18 cellular contexts compared by ENCODE assay signal in the genomic region with DNA sequence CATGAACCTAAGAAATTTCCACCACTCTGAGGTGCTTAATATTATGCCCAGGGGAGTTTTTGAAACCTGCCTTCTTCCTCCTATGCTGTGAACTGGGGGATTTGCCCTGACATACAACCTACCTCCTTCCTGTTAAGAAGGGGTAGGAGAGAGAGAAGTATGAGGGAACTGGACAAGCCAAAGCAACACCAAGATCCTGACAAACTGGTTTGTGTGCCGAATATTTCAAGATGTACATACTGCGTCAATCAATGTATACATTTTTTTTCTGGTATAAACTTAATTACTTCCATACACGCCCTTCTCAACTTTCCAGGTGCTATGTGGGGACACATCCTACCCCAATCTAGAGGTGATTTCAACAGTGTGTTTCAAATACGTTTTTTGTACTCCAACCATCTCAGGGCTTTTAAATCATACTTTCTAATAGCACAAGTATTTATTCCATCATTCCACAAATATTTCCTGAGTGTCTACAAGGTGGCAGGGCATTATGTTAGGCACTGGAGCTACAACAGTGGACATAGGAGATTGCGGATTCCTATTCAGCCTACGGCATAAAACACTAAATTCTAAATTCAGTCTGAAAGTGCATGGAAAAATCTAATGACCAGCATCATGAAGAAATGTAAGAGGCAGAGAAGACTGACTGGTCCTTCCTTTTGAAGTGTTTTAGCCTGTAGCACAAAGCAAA.
"Had no signal": no experiment of that assay in that cellular context is flagged by ENCODE, and none has a peak within 500 bp of the region (broad histone marks: within the 10 kb centered on the region; RNA-seq: fewer than 3 reads in every experiment).

No MANE protein-coding gene starts in this region.

- DNase-seq: activated B cell treated with CpG ODN at 0.5 μM for 24 hours; activated CD4-positive, alpha-beta T cell treated with anti-CD3 and anti-CD28 coated beads for 48 hours; activated CD8-positive, alpha-beta memory T cell treated with anti-CD3 and anti-CD28 coated beads, Interleukin-2, amount 50 U/mL, for 48 hours; activated gamma-delta T cell; activated T-cell treated with anti-CD3 and anti-CD28 coated beads, Interleukin-2, amount 50 U/mL, for 72 hours; amygdala; brain microvascular endothelial cell; dermis blood vessel endothelial cell; endodermal cell; hippocampal formation; kidney; left ventricle myocardium superior; mesendoderm; psoas muscle; right lobe of liver; SW 1271 had no signal

- H3K9me3 Mint-ChIP-seq: activated B cell treated with CpG ODN at 0.5 μM for 24 hours; activated T-cell treated with anti-CD3 and anti-CD28 coated beads, Interleukin-2, amount 50 U/mL, for 72 hours; endodermal cell had no signal

- H3K4me3 Mint-ChIP-seq: activated B cell treated with CpG ODN at 0.5 μM for 24 hours; activated naive CD8-positive, alpha-beta T cell; activated T-cell treated with anti-CD3 and anti-CD28 coated beads, Interleukin-2, amount 50 U/mL, for 72 hours; endodermal cell had no signal

- H3K4me3 ChIP-seq: psoas muscle, right lobe of liver, vagina had no signal

- H3K9me3 ChIP-seq: psoas muscle, right lobe of liver, vagina had no signal

- H3K4me1 ChIP-seq: right lobe of liver had no signal

- H3K27ac ChIP-seq: brain microvascular endothelial cell, psoas muscle, right lobe of liver, vagina had no signal

- H3K27ac Mint-ChIP-seq: activated B cell treated with CpG ODN at 0.5 μM for 24 hours; activated naive CD8-positive, alpha-beta T cell; activated T-cell treated with anti-CD3 and anti-CD28 coated beads, Interleukin-2, amount 50 U/mL, for 72 hours; endodermal cell had no signal

- H3K27me3 Mint-ChIP-seq: activated B cell treated with CpG ODN at 0.5 μM for 24 hours; activated naive CD8-positive, alpha-beta T cell had no signal

- H3K36me3 ChIP-seq: brain microvascular endothelial cell, right lobe of liver had no signal

- ATAC-seq: activated T-cell treated with anti-CD3 and anti-CD28 coated beads, Interleukin-2, amount 50 U/mL, for 72 hours; left ventricle myocardium superior; psoas muscle; right lobe of liver had no signal
